Comparison of ENCODE assay signal across 8 cellular contexts in genomic region chr5:35183243-35183955, GRCh38. TPM values are rescaled to one million over a fixed set of nuclear protein-coding genes. Genes with fewer than 3 reads are reported as not detected.
DNase-seq lines count a peak whose midpoint lies in the region; ATAC-seq, FAIRE-seq and TF ChIP-seq lines count a peak whose summit lies in the region.

No MANE protein-coding gene starts in this region.

- ATAC-seq in HG02981 (IDR thresholded peaks at IDR 0.05; ENCODE audit: unreplicated experiment): peak; percentile 89
- ATAC-seq in HepG2: peak; percentile 74
- no peak for ATAC-seq in activated CD4-positive, CD25-positive, alpha-beta regulatory T cell treated with anti-CD3 and anti-CD28 coated beads, Interleukin-2, amount 50 U/mL, for 24 hours

- H3K4me3 ChIP-seq in A673 (ENCODE audit: low read depth, low read length, poor library complexity, severe bottlenecking) (no peak overlapping the region), brain microvascular endothelial cell (ENCODE audit: low read depth, low read length) (no peak overlapping the region), HepG2 (replicated peaks in 1 of 3; ENCODE audit: insufficient read depth in 1 of 3, low read depth in 2 of 3, low read length in 3 of 3) (no peak overlapping the region), uterus (no peak overlapping the region)

- TF ChIP-seq POLR2A in HepG2 (IDR thresholded peaks at IDR 0.05; ENCODE audit: insufficient read depth in 1 of 2, low read depth in 2 of 2, low read length in 2 of 2): no peak
- TF ChIP-seq POLR2A in uterus (IDR thresholded peaks at IDR 0.05): no peak

- H3K36me3 ChIP-seq in A673 (ENCODE audit: insufficient read depth, low read length, poor library complexity, severe bottlenecking) (no peaks in the 10 kb centered on the region), brain microvascular endothelial cell (replicated peaks) (no peaks in the 10 kb centered on the region), HepG2 (replicated peaks in 1 of 2; ENCODE audit: control insufficient read depth in 1 of 2, insufficient read depth in 2 of 2, low read length in 2 of 2) (no peaks in the 10 kb centered on the region), uterus (no peaks in the 10 kb centered on the region)

- in situ Hi-C loops in GM13976 (cut with MboI; ENCODE audit: low sequenced_read_pairs, unreplicated experiment) (loop anchor here (25.0 kb wide), 1 partner anchor 96 kb away; no protein-coding TSS in a partner anchor), brain microvascular endothelial cell (cut with HindIII; ENCODE audit: low pct_ligation_motif_present, low sequenced_read_pairs) (loop anchor here (25.0 kb wide), 1 partner anchor 96 kb away; no protein-coding TSS in a partner anchor), HepG2 (cut with HindIII; ENCODE audit: extremely low pct_ligation_motif_present, low pct_unique_long_range_greater_than_20kb) (no loop called here)

- H3K27me3 ChIP-seq in A673 (replicated peaks; ENCODE audit: insufficient read depth, low read depth, low read length, poor library complexity): peaks cover 10% of the 10 kb centered on the region
- peaks cover 2% of the 10 kb centered on the region for H3K27me3 ChIP-seq in brain microvascular endothelial cell (replicated peaks)
- H3K27me3 ChIP-seq in HepG2 (ENCODE audit: control insufficient read depth in 1 of 2, insufficient read depth in 2 of 2, low read length in 2 of 2): no peaks in the 10 kb centered on the region
- no peaks in the 10 kb centered on the region for H3K27me3 ChIP-seq in uterus

- H4K20me1 ChIP-seq in HepG2 (ENCODE audit: insufficient read depth, low read length): no peaks in the 10 kb centered on the region

- CTCF ChIA-PET in A673 (lab: Charles Lee) (no interaction called here), HepG2 (lab: Yijun Ruan, JAX; ENCODE audit: low intra/inter-chr PET ratio, low total read pairs) (interaction anchor here (0.8 to 2.3 kb wide), 4 partner anchors 79 to 93 kb away, joined by 3 to 23 read pairs (median 4); no protein-coding TSS in a partner anchor)

- no peak overlapping the region for H2AFZ ChIP-seq in HepG2 (ENCODE audit: low read length)

- TF ChIP-seq RAD21 in HepG2 (CRISPR knock-in tag; IDR thresholded peaks at IDR 0.05): peak; percentile 89

- no peak overlapping the region for H3K4me2 ChIP-seq in HepG2 (ENCODE audit: low read depth, low read length)

- no peaks in the 10 kb centered on the region for H3K79me2 ChIP-seq in HepG2 (ENCODE audit: insufficient read depth, low read length)

- no peak overlapping the region for H3K9ac ChIP-seq in HepG2 (ENCODE audit: insufficient read depth, low read depth, low read length)

- TF ChIP-seq EP300 in HepG2 (IDR thresholded peaks at IDR 0.05; ENCODE audit: low read depth in 2 of 2, low read length in 2 of 2) (no peak), HepG2 (CRISPR knock-in tag; IDR thresholded peaks at IDR 0.05; ENCODE audit: borderline replicate concordance) (no peak)

- no peaks in the 10 kb centered on the region for H3K9me3 ChIP-seq in A673 (ENCODE audit: low read depth, low read length, poor library complexity, severe bottlenecking)
- no peaks in the 10 kb centered on the region for H3K9me3 ChIP-seq in HepG2 (ENCODE audit: low read length)
- no peaks in the 10 kb centered on the region for H3K9me3 ChIP-seq in uterus

- WGBS in HepG2 (ENCODE audit: low lambda C conversion rate): 36% methylated on average over 4 of the region's 4 CpGs

- peak; percentile 71 for TF ChIP-seq CTCF in A673 (conservative IDR thresholded peaks at IDR 0.05; ENCODE audit: low read depth, low read length)
- peak; percentile 31 for TF ChIP-seq CTCF in GM13976 (IDR thresholded peaks at IDR 0.05; ENCODE audit: borderline replicate concordance, control extremely low read depth, extremely low read depth, insufficient read depth, missing control alignments)
- TF ChIP-seq CTCF in brain microvascular endothelial cell (IDR thresholded peaks at IDR 0.05; ENCODE audit: low read depth, low read length, missing control alignments): peak; percentile 82
- peak; percentile 79 for TF ChIP-seq CTCF in HepG2 (CRISPR knock-in tag; IDR thresholded peaks at IDR 0.05)
- TF ChIP-seq CTCF in uterus (IDR thresholded peaks at IDR 0.05): peak in 3 of 4 experiments; percentile 6 to 24 (median 11)

- POLR2A ChIA-PET in A673 (lab: Charles Lee; ENCODE audit: low non-redundant PET): no interaction called here
- POLR2A ChIA-PET in HepG2 (lab: Yijun Ruan, JAX): interaction anchor here (1.4 kb wide), 1 partner anchor 11 kb away, joined by 4 read pairs; no protein-coding TSS in a partner anchor

- H3K4me1 ChIP-seq in A673 (ENCODE audit: insufficient read depth, low read length, poor library complexity, severe bottlenecking) (no peaks in the 10 kb centered on the region), HepG2 (ENCODE audit: insufficient read depth, low read length) (peaks cover 40% of the 10 kb centered on the region), uterus (no peaks in the 10 kb centered on the region)

- H3K27ac ChIP-seq in A673 (ENCODE audit: low read depth, low read length, poor library complexity, severe bottlenecking): no peak overlapping the region
- H3K27ac ChIP-seq in brain microvascular endothelial cell: no peak overlapping the region
- H3K27ac ChIP-seq in HepG2 (ENCODE audit: extremely low read length, insufficient read depth, low read length): no peak overlapping the region
- H3K27ac ChIP-seq in uterus: no peak overlapping the region

- peak; percentile 81 for FAIRE-seq in HepG2 (lab: Jason Lieb, UNC)

- intact Hi-C loops in A673 (cut with micrococcal nuclease; ENCODE audit: unreplicated experiment) (loop anchor here (1.0 to 10.0 kb wide), 2 partner anchors 94 to 709 kb away; no protein-coding TSS in a partner anchor), HepG2 (cut with micrococcal nuclease; ENCODE audit: unreplicated experiment) (loop anchor here (1.0 kb wide), 1 partner anchor 94 kb away; no protein-coding TSS in a partner anchor), uterus (cut with DNase I; ENCODE audit: low total_unique reads) (no loop called here)

- BruUV-seq in A673 (replicated peaks; lab: Mats Ljungman, UMichigan) (no TSS peak), HepG2 (replicated peaks; lab: Mats Ljungman, UMichigan) (no TSS peak)

- DNase-seq in A673 (ENCODE audit: low spot score) (peak; percentile 72), GM13976 (ENCODE audit: low spot score) (peak; percentile 41), NOMO-1 (lab: John Stamatoyannopoulos, UW; ENCODE audit: unreplicated experiment in 2 of 2) (peak; percentile 67 to 73), brain microvascular endothelial cell (peak; percentile 73), HepG2 (ENCODE audit: low spot score) (peak; percentile 65), uterus (peak in 1 of 2 donors; percentile 34)

TF ChIP-seq in HepG2, 621 proteins besides CTCF, POLR2A, EP300 and RAD21 (continues in another document):
- peak in 1 of 2 experiments; percentile 41; a peak in 1 of 4 replicates for TF ChIP-seq ATF4 (CRISPR knock-in tag; IDR thresholded peaks at IDR 0.05)
- TF ChIP-seq SMARCE1 (IDR thresholded peaks at IDR 0.05; ENCODE audit: borderline replicate concordance): no peak
- TF ChIP-seq SMC3 (IDR thresholded peaks at IDR 0.05; ENCODE audit: low read length): peak; percentile 95
- TF ChIP-seq RBAK (CRISPR knock-in tag; IDR thresholded peaks at IDR 0.05): no peak
- TF ChIP-seq CEBPG (CRISPR knock-in tag; IDR thresholded peaks at IDR 0.05): peak; percentile 51; the same call in 1 of the 2 replicates
- TF ChIP-seq THAP8 (CRISPR knock-in tag; IDR thresholded peaks at IDR 0.05; ENCODE audit: borderline replicate concordance): no peak
- TF ChIP-seq PHF5A (CRISPR knock-in tag; IDR thresholded peaks at IDR 0.05; ENCODE audit: low read depth, unreplicated experiment): no peak
- TF ChIP-seq STAG1 (CRISPR knock-in tag; IDR thresholded peaks at IDR 0.05): peak; percentile 92
- TF ChIP-seq ATF1 (CRISPR knock-in tag; IDR thresholded peaks at IDR 0.05): no peak
- no peak for TF ChIP-seq SMAD9 (CRISPR knock-in tag; IDR thresholded peaks at IDR 0.05)

RNA-seq across cellular contexts. Expression of gene PRLR, which starts 46.9 kb away (rescaled TPM):
- total RNA-seq in A673 (2021) (0.22 TPM in 1 of 2 replicates, not detected in the other), HepG2 (2016; rRNA removed; fragmentation: Illumina TruSeq; extraction: Trizol) (13.3 and 22.2 TPM in 2 replicates), uterus (10 to 100 TPM; 15.8 to 80.6 (median 48.0) TPM)
- 1.4 and 1.9 TPM in 2 replicates for total RNA-seq in HepG2 (2016; cell fraction: cytosol; rRNA removed; fragmentation: Illumina TruSeq; extraction: Trizol; ENCODE audit: low read depth)
- 14.7 and 22.1 TPM in 2 replicates for total RNA-seq in HepG2 (2016; cell fraction: insoluble cytoplasmic fraction; rRNA removed; fragmentation: Illumina TruSeq; extraction: Trizol)
- total RNA-seq in HepG2 (2016; cell fraction: membrane; rRNA removed; fragmentation: Illumina TruSeq; extraction: Trizol): 4.3 and 4.4 TPM in 2 replicates
- 18.5 and 19.5 TPM in 2 replicates for total RNA-seq in HepG2 (2016; cell fraction: nucleus; rRNA removed; fragmentation: Illumina TruSeq; extraction: Trizol)
- 7.8 and 12.2 TPM in 2 replicates for polyA plus RNA-seq in HepG2 (2011; rRNA removed)
- polyA plus RNA-seq in HepG2 (2011; cell fraction: cytosol; rRNA removed): 6.5 and 6.8 TPM in 2 replicates
- polyA plus RNA-seq in HepG2 (2011; cell fraction: nucleus; rRNA removed): 6.8 and 8.4 TPM in 2 replicates
- polyA plus RNA-seq in HepG2 (2012): 14.2 and 21.9 TPM in 2 replicates
- polyA plus RNA-seq in HepG2 (2016; cell fraction: cytosol; fragmentation: Illumina TruSeq; extraction: Trizol; ENCODE audit: low read depth): 0.12 and 0.35 TPM in 2 replicates
- polyA plus RNA-seq in HepG2 (2016; cell fraction: insoluble cytoplasmic fraction; fragmentation: Illumina TruSeq; extraction: Trizol; ENCODE audit: low read depth): 5.9 and 6.2 TPM in 2 replicates
- 0.72 and 0.98 TPM in 2 replicates for polyA plus RNA-seq in HepG2 (2016; cell fraction: membrane; fragmentation: Illumina TruSeq; extraction: Trizol; ENCODE audit: low read depth)
- polyA plus RNA-seq in HepG2 (2016; cell fraction: nucleus; fragmentation: Illumina TruSeq; extraction: Trizol; ENCODE audit: insufficient read depth, low read depth): 7.4 and 7.8 TPM in 2 replicates
- polyA minus RNA-seq in HepG2 (2011; rRNA and poly(A)+ RNA removed; ENCODE audit: low replicate concordance): 38.1 TPM in 1 of 2 replicates, not detected in the other
- polyA minus RNA-seq in HepG2 (2011; cell fraction: cytosol; rRNA and poly(A)+ RNA removed): 21.3 and 25.0 TPM in 2 replicates
- 27.4 and 36.7 TPM in 2 replicates for polyA minus RNA-seq in HepG2 (2011; cell fraction: nucleus; rRNA and poly(A)+ RNA removed)

Comparison
In these comparisons a context has a peak if more than half of its experiments do, and no peak if none do; other contexts are left out.
1. CTCF ChIP-seq: peak in every context shown above with its lines; median percentile 82 in brain microvascular endothelial cell; 79 in HepG2; 71 in A673; 31 in GM13976; 11 in uterus.
2. ATAC-seq: peak in HG02981 (single experiment) and HepG2 (single experiment); none in activated CD4-positive, CD25-positive, alpha-beta regulatory T cell treated with anti-CD3 and anti-CD28 coated beads, Interleukin-2, amount 50 U/mL, for 24 hours (0 of 2).